ENCODE assay signal across 10 cellular contexts in genomic region chr19:5131031-5131865, GRCh38.
DNase-seq lines count a peak whose midpoint lies in the region; ATAC-seq, FAIRE-seq and TF ChIP-seq lines count a peak whose summit lies in the region.
"Had no signal": no experiment of that assay in that cellular context is flagged by ENCODE, and none has a peak within 500 bp of the region (broad histone marks: within the 10 kb centered on the region; RNA-seq: fewer than 3 reads in every experiment).

No MANE protein-coding gene starts in this region.

- no peak for DNase-seq in DND-41
- peak; percentile 69 for DNase-seq in endodermal cell
- DNase-seq in small intestine = no peak
- DNase-seq in stimulated activated CD4-positive, alpha-beta T cell treated with anti-CD3 and anti-CD28 coated beads, Interleukin-4, amount 100 ng/mL, for 1 hour = no peak
- no peak for DNase-seq in tibial artery
- DNase-seq in NCI-H748 (lab: John Stamatoyannopoulos, UW; ENCODE audit: unreplicated experiment) = no peak

- WGBS in endodermal cell (ENCODE audit: insufficient coverage in 1 of 2, insufficient read length in 1 of 2), 2 experiments = 78 to 89% methylated on average over 11 to 26 of the region's 30 CpGs
- WGBS in small intestine, 3 donors = 76 to 88% (median 82%) methylated on average over 27 to 30 of the region's 30 CpGs

- peaks cover 54% of the 10 kb centered on the region for H3K36me3 ChIP-seq in DND-41 (ENCODE audit: insufficient read depth, low read length)
- peaks cover 3% of the 10 kb centered on the region for H3K36me3 ChIP-seq in endodermal cell (ENCODE audit: control insufficient read depth, insufficient read depth, low read length)
- peaks cover 0 to 5% of the 10 kb centered on the region in 2 donors for H3K36me3 ChIP-seq in small intestine (ENCODE audit: control insufficient read depth in 2 of 2, insufficient read depth in 2 of 2, low read length in 2 of 2)
- H3K36me3 ChIP-seq in tibial artery = peaks cover 23 to 81% (median 45%) of the 10 kb centered on the region in 3 donors

- peak overlapping the region; percentile 81 for H3K27ac Mint-ChIP-seq in endodermal cell

- H3K9me3 ChIP-seq in DND-41 (ENCODE audit: insufficient read depth, low read length, severe bottlenecking) = no peaks in the 10 kb centered on the region
- H3K9me3 ChIP-seq in endodermal cell (ENCODE audit: control insufficient read depth, low read length) = no peaks in the 10 kb centered on the region
- no peaks in the 10 kb centered on the region for H3K9me3 ChIP-seq in small intestine (ENCODE audit: control insufficient read depth, low read depth)
- H3K9me3 ChIP-seq in tibial artery = no peaks in the 10 kb centered on the region

- no peak overlapping the region for H3K4me2 ChIP-seq in DND-41 (ENCODE audit: insufficient read depth, low read length)

- H3K27me3 ChIP-seq in DND-41 (ENCODE audit: insufficient read depth, low read length, poor library complexity) = no peaks in the 10 kb centered on the region
- H3K27me3 ChIP-seq in endodermal cell (ENCODE audit: control insufficient read depth, insufficient read depth, low read length, poor library complexity, severe bottlenecking) = no peaks in the 10 kb centered on the region
- H3K27me3 ChIP-seq in small intestine (ENCODE audit: control insufficient read depth in 2 of 2, insufficient read depth in 2 of 2, low read length in 2 of 2) = no peaks in the 10 kb centered on the region
- no peaks in the 10 kb centered on the region for H3K27me3 ChIP-seq in tibial artery

- no peak overlapping the region for H2AFZ ChIP-seq in DND-41 (ENCODE audit: low read depth, low read length)

- H3K36me3 Mint-ChIP-seq in endodermal cell (ENCODE audit: low read depth) = peaks cover 5% of the 10 kb centered on the region

- peaks cover 21% of the 10 kb centered on the region for H4K20me1 ChIP-seq in DND-41 (ENCODE audit: insufficient read depth, low read length)

- H3K4me3 Mint-ChIP-seq in endodermal cell = no peak overlapping the region

- H3K79me2 ChIP-seq in DND-41 (ENCODE audit: insufficient read depth, low read length) = no peaks in the 10 kb centered on the region

- FAIRE-seq in small intestine (lab: Jason Lieb, UNC) = no peak
- FAIRE-seq: urothelium cell line had no signal

- no peak overlapping the region for H3K4me3 ChIP-seq in DND-41 (ENCODE audit: low read depth in 1 of 2, low read length in 2 of 2)
- no peak overlapping the region for H3K4me3 ChIP-seq in endodermal cell (ENCODE audit: low read length)
- no peak overlapping the region for H3K4me3 ChIP-seq in small intestine (ENCODE audit: low read depth in 1 of 2, low read length in 2 of 2)
- no peak overlapping the region for H3K4me3 ChIP-seq in tibial artery

- H3K4me1 ChIP-seq in DND-41 (ENCODE audit: insufficient read depth, low read length) = no peaks in the 10 kb centered on the region
- peaks cover 8% of the 10 kb centered on the region for H3K4me1 ChIP-seq in endodermal cell (ENCODE audit: control insufficient read depth, insufficient read depth, low read length)
- H3K4me1 ChIP-seq in small intestine (ENCODE audit: control insufficient read depth in 2 of 2, insufficient read depth in 1 of 2, low read depth in 1 of 2, low read length in 1 of 2) = no peaks in the 10 kb centered on the region
- peaks cover 0 to 36% (median 24%) of the 10 kb centered on the region in 4 donors for H3K4me1 ChIP-seq in tibial artery

- no peaks in the 10 kb centered on the region for H3K27me3 Mint-ChIP-seq in endodermal cell (ENCODE audit: insufficient read depth)

- no peaks in the 10 kb centered on the region for H3K9me3 Mint-ChIP-seq in endodermal cell

- intact Hi-C loops in tibial artery (cut with DNase I; ENCODE audit: low total_unique reads) = no loop called here

- no peak overlapping the region for H3K9ac ChIP-seq in DND-41 (ENCODE audit: low read depth, low read length)
- H3K9ac ChIP-seq in endodermal cell (ENCODE audit: extremely low read depth, low read length, poor library complexity, severe bottlenecking) = no peak overlapping the region

- peaks cover 4% of the 10 kb centered on the region for H3K4me1 Mint-ChIP-seq in endodermal cell

- ATAC-seq in DND-41 (ENCODE audit: insufficient read depth, low read depth) = peak; percentile 32; the same call in 1 of the 3 replicates
- peak; percentile 47 for ATAC-seq in GM19438 (IDR thresholded peaks at IDR 0.05; ENCODE audit: low read depth, unreplicated experiment)
- ATAC-seq in HG03571 (IDR thresholded peaks at IDR 0.05; ENCODE audit: unreplicated experiment) = peak; percentile 21
- ATAC-seq: left colon had no signal

- TF ChIP-seq CTCF in DND-41 (IDR thresholded peaks at IDR 0.05; ENCODE audit: borderline replicate concordance, extremely low read depth, low read length, poor library complexity, severe bottlenecking) = no peak
- peak; percentile 28 for TF ChIP-seq CTCF in endodermal cell (conservative IDR thresholded peaks at IDR 0.05)
- TF ChIP-seq CTCF in tibial artery (IDR thresholded peaks at IDR 0.05) = no peak

- H3K27ac ChIP-seq in DND-41 (ENCODE audit: low read length) (no peak overlapping the region), endodermal cell (ENCODE audit: low read depth, low read length) (peak overlapping the region; percentile 93), small intestine (ENCODE audit: low read depth in 1 of 2, low read length in 1 of 2) (peak overlapping the region in 1 of 2 donors; percentile 83), tibial artery (no peak overlapping the region)
